Comparison of ENCODE assay signal across 8 cellular contexts in genomic region chr1:55702064-55702463, GRCh38.
DNase-seq lines count a peak whose midpoint lies in the region; ATAC-seq and TF ChIP-seq lines count a peak whose summit lies in the region.

No MANE protein-coding gene starts in this region.

- intact Hi-C loops in esophagus muscularis mucosa (cut with DNase I): no loop called here

- no peaks in the 10 kb centered on the region for H4K20me1 ChIP-seq in smooth muscle cell (ENCODE audit: low read depth)

- no peaks in the 10 kb centered on the region for H3K36me3 Mint-ChIP-seq in activated T-cell treated with anti-CD3 and anti-CD28 coated beads, Interleukin-2, amount 50 U/mL, for 72 hours (ENCODE audit: insufficient read depth in 2 of 2)

- WGBS in esophagus muscularis mucosa: 85% methylated on average over 1 of the region's 1 CpG
- 67% methylated on average over 1 of the region's 1 CpG for WGBS in smooth muscle cell (ENCODE audit: low lambda C conversion rate)

- H3K9me3 Mint-ChIP-seq in activated T-cell treated with anti-CD3 and anti-CD28 coated beads, Interleukin-2, amount 50 U/mL, for 72 hours: peaks cover 0 to 1% of the 10 kb centered on the region in 2 donors

- no peak overlapping the region for H3K4me3 Mint-ChIP-seq in activated T-cell treated with anti-CD3 and anti-CD28 coated beads, Interleukin-2, amount 50 U/mL, for 72 hours

- H3F3A ChIP-seq in smooth muscle cell (ENCODE audit: low read depth): no peaks in the 10 kb centered on the region

- H3K79me2 ChIP-seq in smooth muscle cell (ENCODE audit: low read depth): no peaks in the 10 kb centered on the region

- H3K4me2 ChIP-seq in smooth muscle cell: no peak overlapping the region

- H3K27me3 ChIP-seq in esophagus muscularis mucosa (no peaks in the 10 kb centered on the region), smooth muscle cell (ENCODE audit: low read depth) (no peaks in the 10 kb centered on the region)

- H3K4me1 Mint-ChIP-seq in activated T-cell treated with anti-CD3 and anti-CD28 coated beads, Interleukin-2, amount 50 U/mL, for 72 hours (ENCODE audit: low read depth): no peaks in the 10 kb centered on the region

- H3K4me1 ChIP-seq in esophagus muscularis mucosa (peaks cover 3 to 45% (median 31%) of the 10 kb centered on the region in 4 donors), smooth muscle cell (ENCODE audit: low read depth) (no peaks in the 10 kb centered on the region)

- peak; percentile 69 for ATAC-seq in HG02852 (IDR thresholded peaks at IDR 0.05; ENCODE audit: unreplicated experiment)
- ATAC-seq in activated T-cell treated with anti-CD3 and anti-CD28 coated beads, Interleukin-2, amount 50 U/mL, for 72 hours (replicated peaks in 1 of 2): no peak

- TF ChIP-seq CTCF in esophagus muscularis mucosa (IDR thresholded peaks at IDR 0.05): peak; percentile 17 to 58 (median 42)
- TF ChIP-seq CTCF in smooth muscle cell (IDR thresholded peaks at IDR 0.05; ENCODE audit: borderline replicate concordance, insufficient read depth, poor library complexity, severe bottlenecking): peak; percentile 36

- H3K27ac ChIP-seq in esophagus muscularis mucosa (replicated peaks in 1 of 4) (no peak overlapping the region), smooth muscle cell (ENCODE audit: low read depth) (no peak overlapping the region)

- TF ChIP-seq POLR2A in esophagus muscularis mucosa (IDR thresholded peaks at IDR 0.05; ENCODE audit: low read depth): no peak

- H3K9me3 ChIP-seq in esophagus muscularis mucosa (no peaks in the 10 kb centered on the region), smooth muscle cell (replicated peaks; ENCODE audit: low read depth) (no peaks in the 10 kb centered on the region)

- DNase-seq in DMS 273 (lab: John Stamatoyannopoulos, UW; ENCODE audit: unreplicated experiment): peak; percentile 56
- no peak for DNase-seq in DMS 273 treated with DMSO at 0.1 percent for 48 hours (lab: John Stamatoyannopoulos, UW)
- DNase-seq in NCI-H774 (lab: John Stamatoyannopoulos, UW): peak; percentile 14
- no peak for DNase-seq in esophagus muscularis mucosa (ENCODE audit: extremely low spot score)
- no peak for DNase-seq in smooth muscle cell (lab: John Stamatoyannopoulos, UW; ENCODE audit: unreplicated experiment)
- DNase-seq in GM03348 (ENCODE audit: low spot score): no peak
- DNase-seq in activated T-cell treated with anti-CD3 and anti-CD28 coated beads, Interleukin-2, amount 50 U/mL, for 72 hours: no peak

- peaks cover 7% of the 10 kb centered on the region for H3K27me3 Mint-ChIP-seq in activated T-cell treated with anti-CD3 and anti-CD28 coated beads, Interleukin-2, amount 50 U/mL, for 72 hours (ENCODE audit: low read depth)

- H3K36me3 ChIP-seq in esophagus muscularis mucosa: no peaks in the 10 kb centered on the region
- no peaks in the 10 kb centered on the region for H3K36me3 ChIP-seq in smooth muscle cell (ENCODE audit: low read depth)

- H3K27ac Mint-ChIP-seq in activated T-cell treated with anti-CD3 and anti-CD28 coated beads, Interleukin-2, amount 50 U/mL, for 72 hours: no peak overlapping the region

- H3K4me3 ChIP-seq in esophagus muscularis mucosa (no peak overlapping the region), smooth muscle cell (no peak overlapping the region)

- TF ChIP-seq EP300 in esophagus muscularis mucosa (IDR thresholded peaks at IDR 0.05): no peak

- H3K9ac ChIP-seq in smooth muscle cell (ENCODE audit: low read depth): no peak overlapping the region

- no peak overlapping the region for H2AFZ ChIP-seq in smooth muscle cell (ENCODE audit: low read depth)

Comparison
In these comparisons a context has a peak if more than half of its experiments do, and no peak if none do; other contexts are left out.
1. DNase-seq: peak in DMS 273 (single experiment) and NCI-H774 (single experiment); none in DMS 273 treated with DMSO at 0.1 percent for 48 hours (single experiment), esophagus muscularis mucosa (single experiment), smooth muscle cell (single experiment), GM03348 (single experiment) and activated T-cell treated with anti-CD3 and anti-CD28 coated beads, Interleukin-2, amount 50 U/mL, for 72 hours (0 of 2).